In the genomic region with DNA sequence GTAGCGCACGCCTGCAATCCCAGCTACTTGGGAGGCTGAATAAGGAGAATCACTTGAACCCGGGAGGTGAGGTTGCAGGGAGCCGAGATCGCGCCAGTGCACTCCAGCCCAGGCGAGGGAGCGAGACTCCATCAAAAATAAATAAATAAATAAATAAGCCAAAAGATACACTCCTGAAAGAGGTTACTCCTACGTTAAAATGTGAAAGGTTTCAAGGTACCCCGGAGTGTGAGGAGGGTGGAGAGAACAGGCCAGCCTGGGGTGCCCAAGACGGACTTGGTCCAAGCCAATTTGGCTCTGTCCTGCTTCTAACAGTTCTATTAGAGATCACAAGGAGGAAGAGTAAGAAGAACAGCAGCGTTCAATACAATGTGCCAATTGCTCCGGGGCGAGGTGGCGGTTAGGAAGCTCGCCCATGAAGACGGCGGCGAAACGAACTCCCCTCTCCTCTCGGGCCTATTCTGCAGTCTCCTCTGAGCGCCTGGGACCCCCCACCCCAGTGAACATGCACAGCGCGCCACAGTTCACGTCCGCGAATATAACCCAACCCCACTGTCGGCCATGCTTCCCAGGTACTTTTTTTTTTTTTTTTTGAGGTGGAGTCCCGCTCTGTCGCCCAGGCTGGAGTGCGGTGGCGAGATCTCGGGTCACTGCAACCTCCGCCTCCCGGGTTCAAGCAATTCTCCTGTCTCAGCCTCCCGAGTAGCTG, we compare ENCODE assay signal across 8 cellular contexts. TPM values are rescaled to one million over a fixed set of nuclear protein-coding genes. Genes with fewer than 3 reads are reported as not detected.
DNase-seq lines count a peak whose midpoint lies in the region; ATAC-seq and TF ChIP-seq lines count a peak whose summit lies in the region.

No MANE protein-coding gene starts in this region.

- WGBS in tibial nerve, 2 donors: 20 to 21% methylated on average over 35 to 36 of the region's 36 CpGs

- no peak for TF ChIP-seq EP300 in tibial nerve (IDR thresholded peaks at IDR 0.05)

- H3K36me3 ChIP-seq in CD8-positive, alpha-beta memory T cell (ENCODE audit: insufficient read depth, low read length): peaks cover 17% of the 10 kb centered on the region
- H3K36me3 ChIP-seq in effector memory CD4-positive, alpha-beta T cell (ENCODE audit: control insufficient read depth, insufficient read depth, low read length): peaks cover 15% of the 10 kb centered on the region
- H3K36me3 ChIP-seq in mucosa of descending colon (ENCODE audit: low read depth): peaks cover 5% of the 10 kb centered on the region
- H3K36me3 ChIP-seq in tibial nerve: peaks cover 0 to 32% (median 0%) of the 10 kb centered on the region in 3 donors

- H3K36me3 Mint-ChIP-seq in CD8-positive, alpha-beta memory T cell: peaks cover 0 to 41% (median 7%) of the 10 kb centered on the region in 3 donors

- peak overlapping the region; percentile 94 to 99 (median 97) for H3K4me3 Mint-ChIP-seq in CD8-positive, alpha-beta memory T cell

- peaks cover 25 to 31% (median 27%) of the 10 kb centered on the region in 3 donors for H3K4me1 Mint-ChIP-seq in CD8-positive, alpha-beta memory T cell

- CTCF ChIA-PET in CD8-positive, alpha-beta memory T cell (lab: Charles Lee): interaction anchor here (2.4 kb wide), 2 partner anchors 10 to 92 kb away, joined by 10 to 13 read pairs; no protein-coding TSS in a partner anchor

- TF ChIP-seq CTCF in mucosa of descending colon (IDR thresholded peaks at IDR 0.05) (no peak), tibial nerve (IDR thresholded peaks at IDR 0.05) (no peak)

- peaks cover 0 to 2% (median 0%) of the 10 kb centered on the region in 5 donors for H3K9me3 Mint-ChIP-seq in CD8-positive, alpha-beta memory T cell

- H3K4me1 ChIP-seq in CD8-positive, alpha-beta memory T cell (ENCODE audit: insufficient read depth, low read length): peaks cover 15% of the 10 kb centered on the region
- H3K4me1 ChIP-seq in effector memory CD4-positive, alpha-beta T cell (ENCODE audit: control insufficient read depth, insufficient read depth, low read length, poor library complexity, severe bottlenecking): peaks cover 5% of the 10 kb centered on the region
- H3K4me1 ChIP-seq in mucosa of descending colon (ENCODE audit: low read depth) (no peaks in the 10 kb centered on the region), tibial nerve (peaks cover 0 to 13% (median 0%) of the 10 kb centered on the region in 4 donors)

- H3K27me3 Mint-ChIP-seq in CD8-positive, alpha-beta memory T cell: peaks cover 0 to 3% of the 10 kb centered on the region in 2 donors

- H3K4me3 ChIP-seq in CD8-positive, alpha-beta memory T cell (ENCODE audit: low read length): peak overlapping the region; percentile 100
- H3K4me3 ChIP-seq in effector memory CD4-positive, alpha-beta T cell (ENCODE audit: insufficient read depth, low read depth, low read length, poor library complexity, severe bottlenecking): peak overlapping the region; percentile 95
- H3K4me3 ChIP-seq in mucosa of descending colon: peak overlapping the region; percentile 67
- H3K4me3 ChIP-seq in tibial nerve: peak overlapping the region; percentile 56 to 86 (median 66)

- H3K9me3 ChIP-seq in CD8-positive, alpha-beta memory T cell (ENCODE audit: low read length): no peaks in the 10 kb centered on the region
- H3K9me3 ChIP-seq in effector memory CD4-positive, alpha-beta T cell (ENCODE audit: control insufficient read depth, low read length): no peaks in the 10 kb centered on the region
- H3K9me3 ChIP-seq in mucosa of descending colon: no peaks in the 10 kb centered on the region
- H3K9me3 ChIP-seq in tibial nerve: no peaks in the 10 kb centered on the region

- H3K27ac ChIP-seq in CD8-positive, alpha-beta memory T cell (ENCODE audit: low read depth, low read length): peak overlapping the region; percentile 95
- peak overlapping the region; percentile 95 for H3K27ac ChIP-seq in effector memory CD4-positive, alpha-beta T cell (ENCODE audit: insufficient read depth, low read length, poor library complexity, severe bottlenecking)
- H3K27ac ChIP-seq in tibial nerve: peak overlapping the region; percentile 87 to 99 (median 92)

- H3K27me3 ChIP-seq in CD8-positive, alpha-beta memory T cell (ENCODE audit: insufficient read depth, low read length, poor library complexity, severe bottlenecking): no peaks in the 10 kb centered on the region
- no peaks in the 10 kb centered on the region for H3K27me3 ChIP-seq in effector memory CD4-positive, alpha-beta T cell (replicated peaks; ENCODE audit: control insufficient read depth, insufficient read depth, low read length, poor library complexity, severe bottlenecking)
- H3K27me3 ChIP-seq in tibial nerve: no peaks in the 10 kb centered on the region

- ATAC-seq in HG03439 (IDR thresholded peaks at IDR 0.05; ENCODE audit: unreplicated experiment) (peak; percentile 9), mucosa of descending colon (peak; percentile 26)

- peak overlapping the region; percentile 84 to 99 (median 98) for H3K27ac Mint-ChIP-seq in CD8-positive, alpha-beta memory T cell

- DNase-seq in CD8-positive, alpha-beta memory T cell: peak in 3 of 5 donors; percentile 6 to 51 (median 10)
- peak in 3 of 5 experiments; percentile 5 to 52 (median 13) for DNase-seq in T-helper 2 cell
- DNase-seq in effector memory CD4-positive, alpha-beta T cell: peak in 2 of 3 donors; percentile 3 to 6
- peak; percentile 27 to 69 (median 41) for DNase-seq in mucosa of descending colon
- DNase-seq in tibial nerve (ENCODE audit: low spot score in 2 of 2): peak in 1 of 2 donors; percentile 22
- no peak for DNase-seq in NK-92 (lab: John Stamatoyannopoulos, UW; ENCODE audit: unreplicated experiment)
- no peak for DNase-seq in occipital lobe (lab: John Stamatoyannopoulos, UW)

- TF ChIP-seq POLR2A in tibial nerve (IDR thresholded peaks at IDR 0.05): no peak

- POLR2A ChIA-PET in CD8-positive, alpha-beta memory T cell (lab: Charles Lee): interaction anchor here (1.7 kb wide), 1 partner anchor 269 kb away, joined by 5 read pairs; the partner anchor contains the start of gene SMARCC1

- intact Hi-C loops in mucosa of descending colon (cut with DNase I, micrococcal nuclease): no loop called here

RNA-seq across cellular contexts. Expression of gene ELP6, which starts 0.9 kb away (rescaled TPM):
- total RNA-seq in CD8-positive, alpha-beta memory T cell: 10 to 100 TPM; 45.7 to 47.1 TPM
- polyA plus RNA-seq in CD8-positive, alpha-beta memory T cell: 33.8 TPM
- 10 to 100 TPM; 21.2 to 26.9 (median 25.9) TPM for total RNA-seq in mucosa of descending colon
- 10 to 100 TPM; 19.9 to 25.5 (median 22.7) TPM for total RNA-seq in tibial nerve
- 23.4 TPM for total RNA-seq in occipital lobe

RNA-seq across cellular contexts. Expression of gene SCAP, which starts 36.8 kb away (rescaled TPM):
- total RNA-seq in CD8-positive, alpha-beta memory T cell: 10 to 100 TPM; 66.4 to 73.4 TPM
- polyA plus RNA-seq in CD8-positive, alpha-beta memory T cell: 60.3 TPM
- 100 to 1,000 TPM; 107 to 151 (median 115) TPM for total RNA-seq in mucosa of descending colon
- 100 to 1,000 TPM in 1 of 4 donors, 10 to 100 TPM in 3; 73.4 to 128 (median 88.4) TPM for total RNA-seq in tibial nerve
- 82.0 TPM for total RNA-seq in occipital lobe

Comparison
In these comparisons a context has a peak if more than half of its experiments do, and no peak if none do; other contexts are left out.
1. DNase-seq: peak in CD8-positive, alpha-beta memory T cell (3 of 5), T-helper 2 cell (3 of 5), effector memory CD4-positive, alpha-beta T cell (2 of 3) and mucosa of descending colon (3 of 3); none in NK-92 (single experiment) and occipital lobe (single experiment).
2. Peak in every context shown above with its lines, with median percentiles within 50 percentile points of each other: H3K27ac ChIP-seq and H3K4me3 ChIP-seq.